8 cellular contexts compared by ENCODE assay signal in genomic region chr5:43603535-43604363, GRCh38. TPM values are rescaled to one million over a fixed set of nuclear protein-coding genes. Genes with fewer than 3 reads are reported as not detected.
A peak's percentile ranks its signal among the peaks of the same experiment; 100 is the strongest.
DNase-seq lines count a peak whose midpoint lies in the region; ATAC-seq, FAIRE-seq and TF ChIP-seq lines count a peak whose summit lies in the region.

No MANE protein-coding gene starts in this region.

- no peaks in the 10 kb centered on the region for H4K20me1 ChIP-seq in H1 (replicated peaks in 1 of 2; ENCODE audit: control insufficient read depth in 1 of 2, insufficient read depth in 2 of 2, low read length in 2 of 2)

- no peak overlapping the region for H3K56ac ChIP-seq in H1 (replicated peaks; ENCODE audit: insufficient read length, low read depth, low read length)

- H3K4me3 ChIP-seq in H1 (ENCODE audit: extremely low read depth in 1 of 4, insufficient read depth in 2 of 4, low read depth in 3 of 4, low read length in 4 of 4): peak overlapping the region; percentile 64 to 88 (median 74)
- H3K4me3 ChIP-seq in mesodermal cell (ENCODE audit: extremely low read depth, insufficient read depth, low read length, poor library complexity, severe bottlenecking): peak overlapping the region; percentile 61

- peak overlapping the region; percentile 98 to 99 for H3K4me2 ChIP-seq in H1 (ENCODE audit: insufficient read depth in 1 of 2, low read depth in 2 of 2, low read length in 2 of 2)

- TF ChIP-seq RAD21 in H1 (IDR thresholded peaks at IDR 0.05 in 1 of 2, conservative IDR thresholded peaks at IDR 0.05 in 1 of 2; ENCODE audit: low read depth in 2 of 2, low read length in 2 of 2): no peak

- no peaks in the 10 kb centered on the region for H3K79me2 ChIP-seq in H1 (ENCODE audit: control insufficient read depth in 1 of 2, insufficient read depth in 2 of 2, low read length in 2 of 2)

- no peak overlapping the region for H4K91ac ChIP-seq in H1 (replicated peaks; ENCODE audit: insufficient read length, low read length)

- H3K23ac ChIP-seq in H1 (ENCODE audit: insufficient read length): no peak overlapping the region

- H3K79me1 ChIP-seq in H1 (ENCODE audit: low read depth, low read length): no peaks in the 10 kb centered on the region

- DNase-seq in Ammon's horn (ENCODE audit: low spot score) (peak; percentile 72), NCI-H748 (lab: John Stamatoyannopoulos, UW; ENCODE audit: unreplicated experiment) (peak; percentile 96), H1 (ENCODE audit: low read depth in 1 of 2, low spot score in 2 of 2) (no peak)
- peak; percentile 81 for DNase-seq in activated CD8-positive, alpha-beta memory T cell treated with anti-CD3 and anti-CD28 coated beads for 24 hours
- peak; percentile 30 to 34 for DNase-seq in stimulated activated CD8-positive, alpha-beta memory T cell treated with anti-CD3 and anti-CD28 coated beads, Interleukin-15, amount 100 ng/mL, for 4 hours (ENCODE audit: low read depth in 2 of 2)

- H4K8ac ChIP-seq in H1 (ENCODE audit: extremely low read depth, insufficient read depth, low read length): peak overlapping the region; percentile 81; the same call in 1 of the 2 replicates

- no peak for TF ChIP-seq EP300 in H1 (IDR thresholded peaks at IDR 0.05; ENCODE audit: borderline replicate concordance in 1 of 2, low read depth in 2 of 2, low read length in 2 of 2)

- peak; percentile 62 for ATAC-seq in HG03432 (IDR thresholded peaks at IDR 0.05; ENCODE audit: unreplicated experiment)

- H2BK120ac ChIP-seq in H1 (replicated peaks; ENCODE audit: low read depth, low read length): no peak overlapping the region

- H3K27me3 ChIP-seq in H1 (replicated peaks in 1 of 4; ENCODE audit: control insufficient read depth in 3 of 4, extremely low read depth in 1 of 4, insufficient read depth in 3 of 4, low read length in 3 of 4): peaks cover 0 to 6% (median 0%) of the 10 kb centered on the region in 4 experiments; a peak in 3 of 7 replicates

- H3K4ac ChIP-seq in H1 (replicated peaks; ENCODE audit: insufficient read length, low read depth, low read length): no peak overlapping the region

- peak overlapping the region in 3 of 4 experiments; percentile 41 to 74 (median 72); a peak in 6 of 7 replicates for H3K9ac ChIP-seq in H1 (replicated peaks in 1 of 4; ENCODE audit: extremely low read depth in 1 of 4, low read depth in 3 of 4, low read length in 3 of 4)

- H3K27ac ChIP-seq in H1 (ENCODE audit: low read depth, low read length) (no peak overlapping the region), mesodermal cell (ENCODE audit: low read depth, low read length, severe bottlenecking) (no peak overlapping the region)

- peaks cover 5 to 9% (median 7%) of the 10 kb centered on the region in 4 experiments; a peak in 6 of 7 replicates for H3K4me1 ChIP-seq in H1 (replicated peaks in 1 of 4; ENCODE audit: control insufficient read depth in 3 of 4, insufficient read depth in 4 of 4, low read length in 3 of 4)
- H3K4me1 ChIP-seq in mesodermal cell (ENCODE audit: control insufficient read depth, insufficient read depth, low read length, poor library complexity, severe bottlenecking): peaks cover 8% of the 10 kb centered on the region

- H3K36me3 ChIP-seq in H1 (ENCODE audit: control insufficient read depth in 2 of 4, insufficient read depth in 4 of 4, low read length in 3 of 4) (no peaks in the 10 kb centered on the region; a peak in 1 of 8 replicates), mesodermal cell (ENCODE audit: control insufficient read depth, insufficient read depth, low read length) (no peaks in the 10 kb centered on the region)

- H2AFZ ChIP-seq in H1 (ENCODE audit: low read length): peak overlapping the region; percentile 87

- TF ChIP-seq POLR2A in GM19099 (IDR thresholded peaks at IDR 0.05; ENCODE audit: extremely low read depth, insufficient read length, low read depth) (peak; percentile 49), H1 (IDR thresholded peaks at IDR 0.05; ENCODE audit: control extremely low read depth in 1 of 2, low read depth in 2 of 2, low read length in 2 of 2) (no peak)

- POLR2A ChIA-PET in H1 (lab: Charles Lee; ENCODE audit: partially characterized antibody): interaction anchor here (0.6 to 2.7 kb wide), 9 partner anchors 13 to 120 kb away, joined by 3 to 9 read pairs (median 4); partner anchors contain the start of gene TMEM267

- no peak for TF ChIP-seq CTCF in H1 (IDR thresholded peaks at IDR 0.05; ENCODE audit: control extremely low read depth in 1 of 3, insufficient read depth in 1 of 3, low read depth in 1 of 3, low read length in 3 of 3)

- peak overlapping the region; percentile 51; the same call in 1 of the 2 replicates for H3K18ac ChIP-seq in H1 (ENCODE audit: extremely low read depth, low read length)

- no peak overlapping the region for H3K14ac ChIP-seq in H1 (ENCODE audit: insufficient read length)

- no peak for FAIRE-seq in H1 (lab: Jason Lieb, UNC)

- no peak overlapping the region for H2AK5ac ChIP-seq in H1 (ENCODE audit: low read depth, low read length)

- 0 out of 2 replicates have a peak overlapping the region, but pooled peaks have one; percentile 40 for H2BK12ac ChIP-seq in H1 (ENCODE audit: low read depth, low read length)

- CTCF ChIA-PET in H1 (lab: Charles Lee; ENCODE audit: partially characterized antibody): interaction anchor here (1.0 to 1.7 kb wide), 3 partner anchors 9 to 28 kb away, joined by 5 to 9 read pairs (median 5); no protein-coding TSS in a partner anchor

- no peak overlapping the region for H4K5ac ChIP-seq in H1 (ENCODE audit: insufficient read length, low read depth, low read length)

- no peaks in the 10 kb centered on the region for H3K9me3 ChIP-seq in H1 (ENCODE audit: insufficient read depth in 2 of 2, low read depth in 1 of 2, low read length in 1 of 2)
- H3K9me3 ChIP-seq in mesodermal cell (ENCODE audit: control insufficient read depth, low read length): no peaks in the 10 kb centered on the region

- 0 out of 2 replicates have a peak overlapping the region, but pooled peaks have one; percentile 11 for H2BK15ac ChIP-seq in H1 (ENCODE audit: low read length)

- peaks cover 10% of the 10 kb centered on the region for H3K23me2 ChIP-seq in H1 (ENCODE audit: low read depth, low read length)

- whole genome bisulfite sequencing in H1 (ENCODE audit: extremely low coverage in 1 of 2, insufficient coverage in 1 of 2, insufficient read length in 1 of 2, insufficient replicate concordance in 2 of 2, low coverage in 1 of 2, low lambda C conversion rate in 2 of 2, missing lambda C conversion rate in 1 of 2), 2 experiments: 28% methylated on average over 39 of the region's 39 CpGs; no CpG with 5 or more reads in 1 of the 2 experiments
- 15 to 20% methylated on average over 32 to 33 of the region's 39 CpGs for WGBS in mesodermal cell (ENCODE audit: insufficient coverage in 2 of 2), 2 experiments

- H2BK5ac ChIP-seq in H1 (ENCODE audit: low read depth, low read length): no peak overlapping the region; the same call in 1 of the 2 replicates

- H2BK20ac ChIP-seq in H1 (ENCODE audit: low read length): no peak overlapping the region

TF ChIP-seq in H1, 55 proteins besides CTCF, POLR2A, EP300 and RAD21:
- TF ChIP-seq KDM4A (IDR thresholded peaks at IDR 0.05; ENCODE audit: low read depth, low read length, severe bottlenecking): peak; percentile 27
- TF ChIP-seq, protein P1, sequence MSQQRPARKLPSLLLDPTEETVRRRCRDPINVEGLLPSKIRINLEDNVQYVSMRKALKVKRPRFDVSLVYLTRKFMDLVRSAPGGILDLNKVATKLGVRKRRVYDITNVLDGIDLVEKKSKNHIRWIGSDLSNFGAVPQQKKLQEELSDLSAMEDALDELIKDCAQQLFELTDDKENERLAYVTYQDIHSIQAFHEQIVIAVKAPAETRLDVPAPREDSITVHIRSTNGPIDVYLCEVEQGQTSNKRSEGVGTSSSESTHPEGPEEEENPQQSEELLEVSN (IDR thresholded peaks at IDR 0.05): no peak
- TF ChIP-seq FOSL1 (IDR thresholded peaks at IDR 0.05; ENCODE audit: insufficient read depth, low read depth, low read length): no peak

RNA-seq across cellular contexts. Expression of gene NNT, which starts 0.8 kb away (rescaled TPM):
- total RNA-seq in H1 (2021; fragmentation: NEBNext Ultra II Directional; extraction: Animal tissue kit (Norgen Biotek cat#: 25700)): 19.6 and 22.2 TPM in 2 replicates
- polyA plus RNA-seq in H1 (2011; rRNA removed): 8.9 and 11.0 TPM in 2 replicates
- 10.3 TPM for polyA plus RNA-seq in H1 (2011; cell fraction: cytosol; rRNA removed)
- 19.4 TPM for polyA plus RNA-seq in H1 (2011; cell fraction: nucleus; rRNA removed)
- 8.9 to 11.6 TPM (median 10.6 TPM) in 4 replicates for polyA plus RNA-seq in H1 (2012, experiment 1 of 2)
- polyA plus RNA-seq in H1 (2012, experiment 2 of 2): 0.68 TPM
- polyA plus RNA-seq in H1 (2013, experiment 1 of 2): 10.8 TPM
- polyA plus RNA-seq in H1 (2013, experiment 2 of 2): 9.4 TPM
- polyA minus RNA-seq in H1 (2011; rRNA and poly(A)+ RNA removed): 25.8 and 33.7 TPM in 2 replicates
- 10.4 TPM for polyA minus RNA-seq in H1 (2011; cell fraction: cytosol; rRNA and poly(A)+ RNA removed)
- 33.8 TPM for polyA minus RNA-seq in H1 (2011; cell fraction: nucleus; rRNA and poly(A)+ RNA removed)
- 29.2 TPM for polyA plus RNA-seq in mesodermal cell (2013, experiment 1 of 2)
- polyA plus RNA-seq in mesodermal cell (2013, experiment 2 of 2): 32.6 TPM

RNA-seq across cellular contexts. Expression of gene PAIP1, which starts 46.9 kb away (rescaled TPM):
- 80.5 and 89.5 TPM in 2 replicates for total RNA-seq in H1 (2021; fragmentation: NEBNext Ultra II Directional; extraction: Animal tissue kit (Norgen Biotek cat#: 25700))
- polyA plus RNA-seq in H1 (2011; rRNA removed): 46.0 and 62.9 TPM in 2 replicates
- 64.8 TPM for polyA plus RNA-seq in H1 (2011; cell fraction: cytosol; rRNA removed)
- polyA plus RNA-seq in H1 (2011; cell fraction: nucleus; rRNA removed): 28.5 TPM
- polyA plus RNA-seq in H1 (2012, experiment 1 of 2): 53.9 to 86.4 TPM (median 59.0 TPM) in 4 replicates
- polyA plus RNA-seq in H1 (2012, experiment 2 of 2): 13.5 TPM
- polyA plus RNA-seq in H1 (2013, experiment 1 of 2): 62.1 TPM
- polyA plus RNA-seq in H1 (2013, experiment 2 of 2): 65.6 TPM
- polyA minus RNA-seq in H1 (2011; rRNA and poly(A)+ RNA removed): 71.0 and 90.2 TPM in 2 replicates
- 35.2 TPM for polyA minus RNA-seq in H1 (2011; cell fraction: cytosol; rRNA and poly(A)+ RNA removed)
- 43.4 TPM for polyA minus RNA-seq in H1 (2011; cell fraction: nucleus; rRNA and poly(A)+ RNA removed)
- 148 TPM for polyA plus RNA-seq in mesodermal cell (2013, experiment 1 of 2)
- polyA plus RNA-seq in mesodermal cell (2013, experiment 2 of 2): 141 TPM

Comparison
In these comparisons a context has a peak if more than half of its experiments do, and no peak if none do; other contexts are left out.
1. DNase-seq: peak in Ammon's horn (single experiment), NCI-H748 (single experiment), activated CD8-positive, alpha-beta memory T cell treated with anti-CD3 and anti-CD28 coated beads for 24 hours (single experiment) and stimulated activated CD8-positive, alpha-beta memory T cell treated with anti-CD3 and anti-CD28 coated beads, Interleukin-15, amount 100 ng/mL, for 4 hours (2 of 2); none in H1 (0 of 2).